ENCODE assay signal across 28 cellular contexts in genomic region chr13:112349681-112350080, GRCh38. TPM values are rescaled to one million over a fixed set of nuclear protein-coding genes. Genes with fewer than 3 reads are reported as not detected.
DNase-seq lines count a peak whose midpoint lies in the region; ATAC-seq, FAIRE-seq and TF ChIP-seq lines count a peak whose summit lies in the region.
"Had no signal": no experiment of that assay in that cellular context is flagged by ENCODE, and none has a peak within 500 bp of the region (broad histone marks: within the 10 kb centered on the region; RNA-seq: fewer than 3 reads in every experiment).

No MANE protein-coding gene starts in this region.

- H3K27me3 ChIP-seq in upper lobe of right lung: peaks cover 27% of the 10 kb centered on the region

- TF ChIP-seq CTCF in upper lobe of right lung (IDR thresholded peaks at IDR 0.05): no peak

- no peaks in the 10 kb centered on the region for H3K36me3 ChIP-seq in upper lobe of right lung
- H3K36me3 ChIP-seq: BE2C, BLaER1 had no signal

- FAIRE-seq in HTR-8/SVneo (lab: Jason Lieb, UNC): no peak
- FAIRE-seq: A204.1, G401.6, GM12878, GM12892, GM18507, GM19239 had no signal

- DNase-seq in islet precursor cell: peak; percentile 23
- peak; percentile 74 for DNase-seq in mesenteric fat pad (ENCODE audit: low spot score)
- DNase-seq in posterior vena cava (ENCODE audit: low spot score): peak; percentile 26
- DNase-seq in upper lobe of right lung: peak; percentile 21
- no peak for DNase-seq in HTR-8/SVneo (ENCODE audit: insufficient read length, low spot score)
- no peak for DNase-seq in GM03348 (ENCODE audit: low spot score)
- DNase-seq: 8988T; ACHN; BE2C; C1 segment of cervical spinal cord; CD4-positive, alpha-beta memory T cell; CD4-positive, CD25-positive, alpha-beta regulatory T cell; CD8-positive, alpha-beta memory T cell; COR-L47; DMS 273 treated with DMSO at 0.1 percent for 48 hours; DMS153; DMS53; GF-D8 had no signal

- ATAC-seq in upper lobe of right lung (no peak), HG03469 (IDR thresholded peaks at IDR 0.05; ENCODE audit: unreplicated experiment) (no peak), GM18873 (IDR thresholded peaks at IDR 0.05; ENCODE audit: low FRiP score, unreplicated experiment) (no peak)
- ATAC-seq: GM12878 had no signal

- peaks cover 5% of the 10 kb centered on the region for H3K4me1 ChIP-seq in upper lobe of right lung
- H3K4me1 ChIP-seq: BE2C had no signal

- H3K9me3 ChIP-seq in upper lobe of right lung: no peaks in the 10 kb centered on the region
- H3K9me3 ChIP-seq: BE2C, BLaER1 had no signal

- no peak overlapping the region for H3K27ac ChIP-seq in upper lobe of right lung
- H3K27ac ChIP-seq: BLaER1 had no signal

- intact Hi-C loops in posterior vena cava (cut with DNase I) (no loop called here), upper lobe of right lung (cut with DNase I) (no loop called here)

- no peak overlapping the region for H3K4me3 ChIP-seq in upper lobe of right lung
- H3K4me3 ChIP-seq: BLaER1, GM12878 had no signal

RNA-seq across cellular contexts. Expression of gene SPACA7, which starts 26.5 kb away (rescaled TPM):
- total RNA-seq in mesenteric fat pad: not detected
- not detected for total RNA-seq in posterior vena cava
- total RNA-seq in upper lobe of right lung: not detected
- total RNA-seq: A673; CD4-positive, alpha-beta memory T cell; CD4-positive, CD25-positive, alpha-beta regulatory T cell; CD8-positive, alpha-beta memory T cell; GM12878 had no signal

Comparison
In these comparisons a context has a peak if more than half of its experiments do, and no peak if none do; other contexts are left out.
1. DNase-seq: peak in islet precursor cell (single experiment), mesenteric fat pad (single experiment), posterior vena cava (single experiment) and upper lobe of right lung (single experiment); none in HTR-8/SVneo (single experiment) and GM03348 (single experiment).